ENCODE assay signal across 9 cellular contexts in genomic region chr18:76348267-76349066, GRCh38.
DNase-seq lines count a peak whose midpoint lies in the region; ATAC-seq and TF ChIP-seq lines count a peak whose summit lies in the region.
"Had no signal": no experiment of that assay in that cellular context is flagged by ENCODE, and none has a peak within 500 bp of the region (broad histone marks: within the 10 kb centered on the region; RNA-seq: fewer than 3 reads in every experiment).

No MANE protein-coding gene starts in this region.

- H2AK5ac ChIP-seq in H9 (ENCODE audit: insufficient read length, low read length), result no peak overlapping the region

- peaks cover under 1 to 3% (median under 1%) of the 10 kb centered on the region in 3 experiments; a peak in 4 of 7 replicates for H3K36me3 Mint-ChIP-seq in H9 (ENCODE audit: insufficient read depth in 1 of 3, low read depth in 3 of 3)

- no peak overlapping the region for H3K14ac ChIP-seq in H9 (ENCODE audit: insufficient read depth, low read length)

- no peak overlapping the region; a peak in 1 of 7 replicates for H3K27ac Mint-ChIP-seq in H9
- H3K27ac Mint-ChIP-seq: activated CD4-positive, alpha-beta T cell treated with anti-CD3 and anti-CD28 coated beads for 36 hours had no signal

- H2BK15ac ChIP-seq in H9 (ENCODE audit: low read depth, low read length), result no peak overlapping the region

- no peak overlapping the region for H2BK20ac ChIP-seq in H9 (ENCODE audit: low read depth, low read length, poor library complexity, severe bottlenecking)

- TF ChIP-seq CTCF in H9 (conservative IDR thresholded peaks at IDR 0.05) (no peak), retinal pigment epithelial cell (conservative IDR thresholded peaks at IDR 0.05; ENCODE audit: low read depth, low read length) (no peak)

- WGBS in H9 (ENCODE audit: extremely low coverage, insufficient read length, low lambda C conversion rate), result no CpG with 5 or more reads among the region's 27 CpGs

- ATAC-seq in esophagus mucosa, result peak; percentile 3
- ATAC-seq in HG03139 (IDR thresholded peaks at IDR 0.05; ENCODE audit: unreplicated experiment), result no peak
- ATAC-seq in HG02870 (IDR thresholded peaks at IDR 0.05; ENCODE audit: unreplicated experiment), result no peak

- H2BK5ac ChIP-seq in H9 (ENCODE audit: insufficient read length, low read length), result no peak overlapping the region

- no peaks in the 10 kb centered on the region for H3K79me2 ChIP-seq in H9 (ENCODE audit: insufficient read depth, low read length)

- H3T11ph ChIP-seq in H9 (ENCODE audit: low read length), result no peak overlapping the region

- H3K23ac ChIP-seq in H9 (ENCODE audit: insufficient read length, low read depth, low read length), result no peak overlapping the region

- no peak overlapping the region for H3K4me3 Mint-ChIP-seq in H9
- H3K4me3 Mint-ChIP-seq: activated CD4-positive, alpha-beta T cell treated with anti-CD3 and anti-CD28 coated beads for 36 hours had no signal

- no peaks in the 10 kb centered on the region for H3K23me2 ChIP-seq in H9 (ENCODE audit: insufficient read length, low read depth, low read length, poor library complexity, severe bottlenecking)

- H4K20me1 ChIP-seq in H9 (ENCODE audit: control insufficient read depth, insufficient read depth, insufficient read length), result no peaks in the 10 kb centered on the region

- H2BK120ac ChIP-seq in H9 (ENCODE audit: low read depth, low read length, poor library complexity, severe bottlenecking), result no peak overlapping the region

- H4K91ac ChIP-seq in H9 (ENCODE audit: insufficient read length, low read depth, low read length), result no peak overlapping the region

- H3K27me3 ChIP-seq in H9 (ENCODE audit: insufficient read depth, low read length), result no peaks in the 10 kb centered on the region

- no peak overlapping the region for H3K4ac ChIP-seq in H9 (ENCODE audit: low read depth, low read length)

- H3K4me3 ChIP-seq in retinal pigment epithelial cell (ENCODE audit: low read length), result peak overlapping the region; percentile 20

- no peaks in the 10 kb centered on the region; the same call in 1 of the 2 replicates for H3K4me1 ChIP-seq in H9 (ENCODE audit: insufficient read depth, low read length)

- H3K79me1 ChIP-seq in H9 (ENCODE audit: insufficient read depth, low read depth, low read length, poor library complexity, severe bottlenecking), result no peaks in the 10 kb centered on the region

- no peak overlapping the region for H4K8ac ChIP-seq in H9 (replicated peaks; ENCODE audit: insufficient read length, low read depth, low read length)

- H3K27me3 Mint-ChIP-seq in H9 (ENCODE audit: low read depth), result peaks cover 5% of the 10 kb centered on the region

- H3K4me1 Mint-ChIP-seq in H9, result peaks cover 9 to 13% of the 10 kb centered on the region in 2 experiments

- H3K18ac ChIP-seq in H9 (ENCODE audit: insufficient read length, low read depth, low read length), result no peak overlapping the region

- no peak overlapping the region for H3K4me2 ChIP-seq in H9 (ENCODE audit: insufficient read depth, insufficient read length, low read length)

- no peak overlapping the region for H4K5ac ChIP-seq in H9 (ENCODE audit: insufficient read length, low read depth, low read length)

- H3K27ac ChIP-seq in H9 (ENCODE audit: insufficient read length, low read depth, low read length), result no peak overlapping the region

- DNase-seq in H9, result peak; percentile 47
- DNase-seq in NCI-H748 (lab: John Stamatoyannopoulos, UW; ENCODE audit: unreplicated experiment), result peak; percentile 90
- no peak for DNase-seq in retinal pigment epithelial cell (ENCODE audit: low read depth)
- no peak for DNase-seq in AG08396 (ENCODE audit: low spot score)
- no peak for DNase-seq in activated CD4-positive, alpha-beta T cell treated with anti-CD3 and anti-CD28 coated beads, Interleukin-2, amount 50 U/mL, for 1 hour

- H3K9me3 Mint-ChIP-seq in H9, result peaks cover under 1% of the 10 kb centered on the region in 2 experiments; a peak in 2 of 5 replicates

- no peak overlapping the region for H3K56ac ChIP-seq in H9 (ENCODE audit: insufficient read length, low read depth, low read length)

- H2BK12ac ChIP-seq in H9 (ENCODE audit: insufficient read length, low read depth, low read length), result no peak overlapping the region

- no peaks in the 10 kb centered on the region for H3K9me3 ChIP-seq in H9 (ENCODE audit: control insufficient read depth, low read depth, low read length)

- no peak overlapping the region for H2AFZ ChIP-seq in H9 (ENCODE audit: low read length)

- no peak overlapping the region for H3K9ac ChIP-seq in H9 (ENCODE audit: extremely low read depth, insufficient read length, low read length)

Comparison
In these comparisons a context has a peak if more than half of its experiments do, and no peak if none do; other contexts are left out.
1. DNase-seq: peak in H9 (single experiment) and NCI-H748 (single experiment); none in retinal pigment epithelial cell (single experiment), AG08396 (single experiment) and activated CD4-positive, alpha-beta T cell treated with anti-CD3 and anti-CD28 coated beads, Interleukin-2, amount 50 U/mL, for 1 hour (single experiment).